ENCODE assay signal across 25 cellular contexts in the genomic region with DNA sequence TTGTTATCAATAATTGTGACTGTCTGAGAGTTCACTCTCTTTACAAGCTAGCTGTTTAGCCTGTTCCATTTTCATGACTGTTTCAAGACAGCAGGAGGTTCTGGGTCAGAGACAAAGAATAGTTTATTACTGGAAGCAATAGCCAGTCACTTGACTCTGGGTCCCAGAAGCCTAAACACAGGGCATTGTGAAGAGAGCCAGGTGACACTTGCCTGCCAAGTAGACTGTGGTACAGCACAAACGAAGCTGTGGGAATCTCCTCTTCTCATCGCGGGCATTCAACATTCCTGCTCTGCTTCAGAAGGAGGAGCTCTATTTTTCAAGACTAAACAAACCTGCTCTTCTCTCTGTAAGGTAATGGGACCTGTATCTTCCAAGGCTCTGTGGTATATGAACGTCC.
"Had no signal": no experiment of that assay in that cellular context is flagged by ENCODE, and none has a peak within 500 bp of the region (broad histone marks: within the 10 kb centered on the region; RNA-seq: fewer than 3 reads in every experiment).

No MANE protein-coding gene starts in this region.

- DNase-seq: cortex of kidney; effector memory CD8-positive, alpha-beta T cell; erythroblast; esophagus squamous epithelium; foreskin melanocyte; glutamatergic neuron; heart right ventricle; hippocampal formation; immature natural killer cell; naive thymus-derived CD8-positive, alpha-beta T cell; nephron progenitor cell; occipital lobe; pancreas; right lobe of liver; small intestine; stimulated activated CD4-positive, alpha-beta T cell treated with anti-CD3 and anti-CD28 coated beads, Interleukin-15, amount 100 ng/mL, for 24 hours; stimulated activated CD4-positive, alpha-beta T cell treated with anti-CD3 and anti-CD28 coated beads, Interleukin-2, amount 100 ng/mL, for 48 hours; stimulated activated naive B cell treated with anti-CD40 and anti-IgM and Interleukin-4, amounts not matched to agents 10 μg/mL and 1 μg/mL and 100 μg/mL, for 72 hours; transverse colon had no signal

- H3K9me3 Mint-ChIP-seq: nephron progenitor cell had no signal

- H3K4me1 ChIP-seq: esophagus squamous epithelium, heart right ventricle, pancreas, right lobe of liver, transverse colon, vagina had no signal

- H3K4me3 Mint-ChIP-seq: effector memory CD8-positive, alpha-beta T cell; immature natural killer cell; naive thymus-derived CD8-positive, alpha-beta T cell; nephron progenitor cell; stimulated activated naive B cell treated with anti-CD40 and anti-IgM and Interleukin-4, amounts not matched to agents 10 μg/mL and 1 μg/mL and 100 μg/mL, for 72 hours; stimulated activated naive CD8-positive, alpha-beta T cell treated with anti-CD3 and anti-CD28 coated beads, Interleukin-15, Interleukin-2, amounts not matched to agents 100 ng/mL and 50 ng/mL, for 24 hours had no signal

- H3K27ac ChIP-seq: esophagus squamous epithelium, heart right ventricle, pancreas, right lobe of liver, thoracic aorta, transverse colon, vagina had no signal

- H3K4me3 ChIP-seq: esophagus squamous epithelium, heart right ventricle, lung, pancreas, right lobe of liver, thoracic aorta, transverse colon, vagina had no signal

- H3K9me3 ChIP-seq: esophagus squamous epithelium, heart right ventricle, pancreas, right lobe of liver, thoracic aorta, transverse colon, vagina had no signal

- H3K4me1 Mint-ChIP-seq: immature natural killer cell; naive thymus-derived CD8-positive, alpha-beta T cell; stimulated activated naive B cell treated with anti-CD40 and anti-IgM and Interleukin-4, amounts not matched to agents 10 μg/mL and 1 μg/mL and 100 μg/mL, for 72 hours had no signal

- H3K36me3 Mint-ChIP-seq: stimulated activated naive B cell treated with anti-CD40 and anti-IgM and Interleukin-4, amounts not matched to agents 10 μg/mL and 1 μg/mL and 100 μg/mL, for 72 hours had no signal

- H3K27me3 ChIP-seq: esophagus squamous epithelium, heart right ventricle, pancreas, right lobe of liver, transverse colon, vagina had no signal

- H3K36me3 ChIP-seq: esophagus squamous epithelium, heart right ventricle, pancreas, right lobe of liver, thoracic aorta, transverse colon, vagina had no signal

- H3K27me3 Mint-ChIP-seq: effector memory CD8-positive, alpha-beta T cell; naive thymus-derived CD8-positive, alpha-beta T cell; progenitor cell of endocrine pancreas; stimulated activated naive B cell treated with anti-CD40 and anti-IgM and Interleukin-4, amounts not matched to agents 10 μg/mL and 1 μg/mL and 100 μg/mL, for 72 hours; stimulated activated naive CD8-positive, alpha-beta T cell treated with anti-CD3 and anti-CD28 coated beads, Interleukin-15, Interleukin-2, amounts not matched to agents 100 ng/mL and 50 ng/mL, for 24 hours had no signal

- ATAC-seq: effector memory CD8-positive, alpha-beta T cell; heart right ventricle; left lobe of liver; naive thymus-derived CD8-positive, alpha-beta T cell; pancreas; right lobe of liver; stimulated activated naive B cell treated with anti-CD40 and anti-IgM and Interleukin-4, amounts not matched to agents 10 μg/mL and 1 μg/mL and 100 μg/mL, for 72 hours had no signal

- H3K27ac Mint-ChIP-seq: effector memory CD8-positive, alpha-beta T cell; immature natural killer cell; naive thymus-derived CD8-positive, alpha-beta T cell; nephron progenitor cell; progenitor cell of endocrine pancreas; stimulated activated naive B cell treated with anti-CD40 and anti-IgM and Interleukin-4, amounts not matched to agents 10 μg/mL and 1 μg/mL and 100 μg/mL, for 72 hours; stimulated activated naive CD8-positive, alpha-beta T cell treated with anti-CD3 and anti-CD28 coated beads, Interleukin-15, Interleukin-2, amounts not matched to agents 100 ng/mL and 50 ng/mL, for 24 hours had no signal
